Comparison of ENCODE assay signal across 24 cellular contexts in genomic region chr11:95884802-95885201, GRCh38.
"Had no signal": no experiment of that assay in that cellular context is flagged by ENCODE, and none has a peak within 500 bp of the region (broad histone marks: within the 10 kb centered on the region; RNA-seq: fewer than 3 reads in every experiment).

No MANE protein-coding gene starts in this region.

- H3K27ac ChIP-seq: ascending aorta, epithelial cell of prostate, parathyroid adenoma, psoas muscle, testis, transverse colon had no signal

- H3K27ac Mint-ChIP-seq: activated CD4-positive, alpha-beta memory T cell treated with anti-CD3 and anti-CD28 coated beads for 36 hours; activated CD4-positive, alpha-beta T cell treated with anti-CD3 and anti-CD28 coated beads, Interleukin-2, amount 10 ng/mL, durations not matched to agents 24 days and 14 days; activated naive CD4-positive, alpha-beta T cell treated with anti-CD3 and anti-CD28 coated beads, Interleukin-2, amount 10 ng/mL, durations not matched to agents 7 days and 5 days; activated naive CD8-positive, alpha-beta T cell treated with anti-CD3 and anti-CD28 coated beads, Interleukin-2, amount 10 ng/mL, durations not matched to agents 7 days and 5 days; activated T-cell treated with anti-CD3 and anti-CD28 coated beads, Interleukin-2, amount 50 U/mL, for 24 hours; dendritic cell treated with granulocyte-macrophage colony-stimulating factor and Interleukin-4, amounts not matched to agents 40 ng/mL and 50 ng/mL, for 4 days; stimulated activated naive B cell treated with anti-CD40 and anti-IgM and Interleukin-4, amounts not matched to agents 10 μg/mL and 1 μg/mL and 100 μg/mL, for 72 hours had no signal

- DNase-seq: activated CD4-positive, alpha-beta memory T cell treated with anti-CD3 and anti-CD28 coated beads for 36 hours; activated CD4-positive, alpha-beta T cell treated with anti-CD3 and anti-CD28 coated beads, Interleukin-2, amount 10 ng/mL, durations not matched to agents 24 days and 14 days; activated CD4-positive, CD25-positive, alpha-beta regulatory T cell treated with anti-CD3 and anti-CD28 coated beads, Interleukin-2, amount 50 U/mL, for 72 hours; activated CD8-positive, alpha-beta memory T cell treated with anti-CD3 and anti-CD28 coated beads, Interleukin-2, amount 50 U/mL, for 4 hours; activated gamma-delta T cell; activated naive CD4-positive, alpha-beta T cell treated with anti-CD3 and anti-CD28 coated beads, Interleukin-2, amount 10 ng/mL, durations not matched to agents 7 days and 5 days; activated naive CD8-positive, alpha-beta T cell treated with anti-CD3 and anti-CD28 coated beads, Interleukin-2, amount 10 ng/mL, durations not matched to agents 7 days and 5 days; activated T-cell treated with anti-CD3 and anti-CD28 coated beads, Interleukin-2, amount 50 U/mL, for 24 hours; central memory CD4-positive, alpha-beta T cell; gastrocnemius medialis; glutamatergic neuron; left ventricle myocardium superior; naive B cell; psoas muscle; stimulated activated CD4-positive, alpha-beta T cell treated with anti-CD3 and anti-CD28 coated beads, Interleukin-15, amount 100 ng/mL, for 24 hours; stimulated activated CD4-positive, alpha-beta T cell treated with anti-CD3 and anti-CD28 coated beads, Interleukin-2, amount 100 ng/mL, for 24 hours; stimulated activated naive B cell treated with anti-CD40 and anti-IgM and Interleukin-4, amounts not matched to agents 10 μg/mL and 1 μg/mL and 100 μg/mL, for 72 hours; T-helper 2 cell; testis; transverse colon had no signal

- H3K4me3 ChIP-seq: ascending aorta, gastrocnemius medialis, psoas muscle, testis, transverse colon had no signal

- H2AFZ ChIP-seq: parathyroid adenoma had no signal

- H3K27me3 Mint-ChIP-seq: activated CD4-positive, alpha-beta memory T cell treated with anti-CD3 and anti-CD28 coated beads for 36 hours; activated CD4-positive, alpha-beta T cell treated with anti-CD3 and anti-CD28 coated beads, Interleukin-2, amount 10 ng/mL, durations not matched to agents 24 days and 14 days; activated naive CD4-positive, alpha-beta T cell treated with anti-CD3 and anti-CD28 coated beads, Interleukin-2, amount 10 ng/mL, durations not matched to agents 7 days and 5 days; activated naive CD8-positive, alpha-beta T cell treated with anti-CD3 and anti-CD28 coated beads, Interleukin-2, amount 10 ng/mL, durations not matched to agents 7 days and 5 days; activated T-cell treated with anti-CD3 and anti-CD28 coated beads, Interleukin-2, amount 50 U/mL, for 24 hours; dendritic cell treated with granulocyte-macrophage colony-stimulating factor and Interleukin-4, amounts not matched to agents 40 ng/mL and 50 ng/mL, for 4 days; naive B cell; stimulated activated naive B cell treated with anti-CD40 and anti-IgM and Interleukin-4, amounts not matched to agents 10 μg/mL and 1 μg/mL and 100 μg/mL, for 72 hours had no signal

- H3K4me3 Mint-ChIP-seq: activated CD4-positive, alpha-beta memory T cell treated with anti-CD3 and anti-CD28 coated beads for 36 hours; activated CD4-positive, alpha-beta T cell treated with anti-CD3 and anti-CD28 coated beads, Interleukin-2, amount 10 ng/mL, durations not matched to agents 24 days and 14 days; activated naive CD4-positive, alpha-beta T cell treated with anti-CD3 and anti-CD28 coated beads, Interleukin-2, amount 10 ng/mL, durations not matched to agents 7 days and 5 days; activated naive CD8-positive, alpha-beta T cell treated with anti-CD3 and anti-CD28 coated beads, Interleukin-2, amount 10 ng/mL, durations not matched to agents 7 days and 5 days; activated T-cell treated with anti-CD3 and anti-CD28 coated beads, Interleukin-2, amount 50 U/mL, for 24 hours; dendritic cell treated with granulocyte-macrophage colony-stimulating factor and Interleukin-4, amounts not matched to agents 40 ng/mL and 50 ng/mL, for 4 days; naive B cell; stimulated activated naive B cell treated with anti-CD40 and anti-IgM and Interleukin-4, amounts not matched to agents 10 μg/mL and 1 μg/mL and 100 μg/mL, for 72 hours had no signal

- H3K4me1 ChIP-seq: ascending aorta, testis, transverse colon had no signal

- H3K9me3 Mint-ChIP-seq: activated CD4-positive, alpha-beta memory T cell treated with anti-CD3 and anti-CD28 coated beads for 36 hours; activated CD4-positive, alpha-beta T cell treated with anti-CD3 and anti-CD28 coated beads, Interleukin-2, amount 10 ng/mL, durations not matched to agents 24 days and 14 days; activated naive CD4-positive, alpha-beta T cell treated with anti-CD3 and anti-CD28 coated beads, Interleukin-2, amount 10 ng/mL, durations not matched to agents 7 days and 5 days; activated naive CD8-positive, alpha-beta T cell treated with anti-CD3 and anti-CD28 coated beads, Interleukin-2, amount 10 ng/mL, durations not matched to agents 7 days and 5 days; activated T-cell treated with anti-CD3 and anti-CD28 coated beads, Interleukin-2, amount 50 U/mL, for 24 hours; dendritic cell treated with granulocyte-macrophage colony-stimulating factor and Interleukin-4, amounts not matched to agents 40 ng/mL and 50 ng/mL, for 4 days; naive B cell; stimulated activated naive B cell treated with anti-CD40 and anti-IgM and Interleukin-4, amounts not matched to agents 10 μg/mL and 1 μg/mL and 100 μg/mL, for 72 hours had no signal

- ATAC-seq: left ventricle myocardium superior; stimulated activated naive B cell treated with anti-CD40 and anti-IgM and Interleukin-4, amounts not matched to agents 10 μg/mL and 1 μg/mL and 100 μg/mL, for 72 hours had no signal

- H3K79me2 ChIP-seq: parathyroid adenoma had no signal

- H3K27me3 ChIP-seq: ascending aorta, gastrocnemius medialis, testis, transverse colon had no signal

- H3K9ac ChIP-seq: parathyroid adenoma had no signal

- H3K9me3 ChIP-seq: ascending aorta, gastrocnemius medialis, psoas muscle, testis, transverse colon had no signal
